Comparison of ENCODE assay signal across 26 cellular contexts in genomic region chr3:11230807-11231206, GRCh38.
"Had no signal": no experiment of that assay in that cellular context is flagged by ENCODE, and none has a peak within 500 bp of the region (broad histone marks: within the 10 kb centered on the region; RNA-seq: fewer than 3 reads in every experiment).

No MANE protein-coding gene starts in this region.

- DNase-seq: activated CD4-positive, alpha-beta T cell treated with anti-CD3 and anti-CD28 coated beads, Interleukin-2, amount 50 U/mL, for 4 hours; activated naive CD4-positive, alpha-beta T cell; activated T-cell treated with anti-CD3 and anti-CD28 coated beads for 4 hours; activated T-cell treated with anti-CD3 and anti-CD28 coated beads, Interleukin-2, amount 50 U/mL, for 72 hours; central memory CD4-positive, alpha-beta T cell; endodermal cell; heart left ventricle; hypothalamus; immature natural killer cell; midbrain; naive thymus-derived CD4-positive, alpha-beta T cell; nucleus accumbens; psoas muscle; sigmoid colon; stimulated activated CD4-positive, alpha-beta T cell treated with anti-CD3 and anti-CD28 coated beads, Interleukin-1b, Interleukin-23, amount 100 ng/mL, for 48 hours; stimulated activated naive CD4-positive, alpha-beta T cell; T-helper 2 cell; testis; transverse colon had no signal

- H3K4me1 Mint-ChIP-seq: endodermal cell, WTC11 had no signal

- H3K9me3 Mint-ChIP-seq: activated naive CD4-positive, alpha-beta T cell treated with anti-CD3 and anti-CD28 coated beads, Interleukin-2, amount 50 U/mL, for 72 hours; activated T-cell treated with anti-CD3 and anti-CD28 coated beads, Interleukin-2, amount 50 U/mL, for 72 hours; endodermal cell; immature natural killer cell; memory B cell; naive thymus-derived CD4-positive, alpha-beta T cell; WTC11 had no signal

- H3K36me3 Mint-ChIP-seq: activated naive CD4-positive, alpha-beta T cell treated with anti-CD3 and anti-CD28 coated beads, Interleukin-2, amount 50 U/mL, for 72 hours; immature natural killer cell; memory B cell; naive thymus-derived CD4-positive, alpha-beta T cell; WTC11 had no signal

- H3K4me3 Mint-ChIP-seq: activated T-cell treated with anti-CD3 and anti-CD28 coated beads, Interleukin-2, amount 50 U/mL, for 72 hours; endodermal cell; immature natural killer cell; memory B cell; naive thymus-derived CD4-positive, alpha-beta T cell; WTC11 had no signal

- H3K9me3 ChIP-seq: breast epithelium, esophagus muscularis mucosa, heart left ventricle, psoas muscle, sigmoid colon, testis, transverse colon had no signal

- H3K27ac ChIP-seq: breast epithelium, esophagus muscularis mucosa, foreskin keratinocyte, heart left ventricle, parathyroid adenoma, psoas muscle, testis, transverse colon had no signal

- ATAC-seq: activated naive CD4-positive, alpha-beta T cell treated with anti-CD3 and anti-CD28 coated beads, Interleukin-2, amount 50 U/mL, for 72 hours; activated T-cell treated with anti-CD3 and anti-CD28 coated beads, Interleukin-2, amount 50 U/mL, for 72 hours; heart left ventricle; naive thymus-derived CD4-positive, alpha-beta T cell; psoas muscle; WTC11 had no signal

- H3K27me3 ChIP-seq: breast epithelium, foreskin keratinocyte, sigmoid colon, testis, transverse colon had no signal

- H3K27ac Mint-ChIP-seq: activated naive CD4-positive, alpha-beta T cell treated with anti-CD3 and anti-CD28 coated beads, Interleukin-2, amount 50 U/mL, for 72 hours; activated T-cell treated with anti-CD3 and anti-CD28 coated beads, Interleukin-2, amount 50 U/mL, for 72 hours; endodermal cell; immature natural killer cell; naive thymus-derived CD4-positive, alpha-beta T cell; WTC11 had no signal
